Comparison of ENCODE assay signal across 33 cellular contexts in genomic region chr17:58320163-58320558, GRCh38. TPM values are rescaled to one million over a fixed set of nuclear protein-coding genes. Genes with fewer than 3 reads are reported as not detected.
A peak's percentile ranks its signal among the peaks of the same experiment; 100 is the strongest.
DNase-seq lines count a peak whose midpoint lies in the region; ATAC-seq, FAIRE-seq and TF ChIP-seq lines count a peak whose summit lies in the region.
"Had no signal": no experiment of that assay in that cellular context is flagged by ENCODE, and none has a peak within 500 bp of the region (broad histone marks: within the 10 kb centered on the region; RNA-seq: fewer than 3 reads in every experiment).

No MANE protein-coding gene starts in this region.

- POLR2A ChIA-PET in HepG2 (lab: Yijun Ruan, JAX) = no interaction called here

- FAIRE-seq in HepG2 (lab: Jason Lieb, UNC) = no peak
- FAIRE-seq: astrocyte had no signal

- H3K4me3 ChIP-seq in right lobe of liver (no peak overlapping the region), HepG2 (replicated peaks in 1 of 3; ENCODE audit: insufficient read depth in 1 of 3, low read depth in 2 of 3, low read length in 3 of 3) (no peak overlapping the region), upper lobe of right lung (no peak overlapping the region)
- H3K4me3 ChIP-seq: cardiac muscle cell, left lung, MG63, testis had no signal

- TF ChIP-seq POLR2A in right lobe of liver (IDR thresholded peaks at IDR 0.05) = no peak
- no peak for TF ChIP-seq POLR2A in HepG2 (IDR thresholded peaks at IDR 0.05; ENCODE audit: insufficient read depth in 1 of 2, low read depth in 2 of 2, low read length in 2 of 2)

- no peaks in the 10 kb centered on the region for H3K79me2 ChIP-seq in HepG2 (ENCODE audit: insufficient read depth, low read length)

- H3K9me3 ChIP-seq in right lobe of liver = no peaks in the 10 kb centered on the region
- no peaks in the 10 kb centered on the region for H3K9me3 ChIP-seq in HepG2 (ENCODE audit: low read length)
- H3K9me3 ChIP-seq in upper lobe of right lung = no peaks in the 10 kb centered on the region
- H3K9me3 ChIP-seq: left lung, MG63, SK-N-SH, testis had no signal

- peak overlapping the region; percentile 31 for H3K27ac Mint-ChIP-seq in T-helper 2 cell treated with Interferon-gamma antibody and Interleukin-4, amounts not matched to agents 5 μg/mL and 100 μg/mL, for 36 hours
- H3K27ac Mint-ChIP-seq in immature natural killer cell = peak overlapping the region in 4 of 6 donors; percentile 56 to 91 (median 62)
- no peak overlapping the region for H3K27ac Mint-ChIP-seq in progenitor cell of endocrine pancreas
- H3K27ac Mint-ChIP-seq: stimulated activated naive CD8-positive, alpha-beta T cell treated with anti-CD3 and anti-CD28 coated beads, Interleukin-15, Interleukin-2, amounts not matched to agents 100 ng/mL and 50 ng/mL, for 24 hours had no signal

- H3K27me3 ChIP-seq in right lobe of liver (no peaks in the 10 kb centered on the region), HepG2 (ENCODE audit: control insufficient read depth in 1 of 2, insufficient read depth in 2 of 2, low read length in 2 of 2) (peaks cover 25 to 72% of the 10 kb centered on the region in 2 experiments), upper lobe of right lung (no peaks in the 10 kb centered on the region)
- H3K27me3 ChIP-seq: cardiac muscle cell, MG63, testis had no signal

- peaks cover 9% of the 10 kb centered on the region for H3K4me1 Mint-ChIP-seq in T-helper 2 cell treated with Interferon-gamma antibody and Interleukin-4, amounts not matched to agents 5 μg/mL and 100 μg/mL, for 36 hours (ENCODE audit: low read depth)
- H3K4me1 Mint-ChIP-seq in immature natural killer cell = peaks cover 42 to 47% of the 10 kb centered on the region in 2 donors
- H3K4me1 Mint-ChIP-seq in progenitor cell of endocrine pancreas (ENCODE audit: low read depth) = peaks cover 5% of the 10 kb centered on the region

- H3K27ac ChIP-seq in right lobe of liver (no peak overlapping the region), HepG2 (ENCODE audit: extremely low read length, insufficient read depth, low read length) (no peak overlapping the region), upper lobe of right lung (no peak overlapping the region)
- H3K27ac ChIP-seq: C4-2B, cardiac muscle cell, KMS-11, left lung, testis had no signal

- intact Hi-C loops in right lobe of liver (cut with DNase I) = loop anchor here in 1 of 2 donors (10.0 kb wide), 1 partner anchor 55 kb away; no protein-coding TSS in a partner anchor
- intact Hi-C loops in HepG2 (cut with micrococcal nuclease; ENCODE audit: unreplicated experiment) = no loop called here
- intact Hi-C loops in upper lobe of right lung (cut with DNase I) = no loop called here

- TF ChIP-seq RAD21 in HepG2 (CRISPR knock-in tag; IDR thresholded peaks at IDR 0.05) = no peak

- H2AFZ ChIP-seq in HepG2 (ENCODE audit: low read length) = no peak overlapping the region

- BruUV-seq in HepG2 (replicated peaks; lab: Mats Ljungman, UMichigan) = no TSS peak

- H3K4me1 ChIP-seq in right lobe of liver (peaks cover 0 to 4% (median 0%) of the 10 kb centered on the region in 4 donors), HepG2 (ENCODE audit: insufficient read depth, low read length) (peaks cover 19% of the 10 kb centered on the region; the same call in 1 of the 2 replicates), upper lobe of right lung (no peaks in the 10 kb centered on the region)

- ATAC-seq in right lobe of liver (no peak), HepG2 (no peak), upper lobe of right lung (no peak)
- ATAC-seq: left lung; naive thymus-derived CD4-positive, alpha-beta T cell had no signal

- no peak overlapping the region for H3K9ac ChIP-seq in HepG2 (ENCODE audit: insufficient read depth, low read depth, low read length)
- H3K9ac ChIP-seq: KMS-11, SK-N-SH had no signal

- H3K9me3 Mint-ChIP-seq in T-helper 2 cell treated with Interferon-gamma antibody and Interleukin-4, amounts not matched to agents 5 μg/mL and 100 μg/mL, for 36 hours = no peaks in the 10 kb centered on the region
- H3K9me3 Mint-ChIP-seq in immature natural killer cell (no peaks in the 10 kb centered on the region), progenitor cell of endocrine pancreas (ENCODE audit: low read depth) (no peaks in the 10 kb centered on the region)
- H3K9me3 Mint-ChIP-seq: naive thymus-derived CD4-positive, alpha-beta T cell; stimulated activated naive CD8-positive, alpha-beta T cell treated with anti-CD3 and anti-CD28 coated beads, Interleukin-15, Interleukin-2, amounts not matched to agents 100 ng/mL and 50 ng/mL, for 24 hours had no signal

- H3K36me3 Mint-ChIP-seq in T-helper 2 cell treated with Interferon-gamma antibody and Interleukin-4, amounts not matched to agents 5 μg/mL and 100 μg/mL, for 36 hours (ENCODE audit: low read depth) = peaks cover 26% of the 10 kb centered on the region
- H3K36me3 Mint-ChIP-seq in immature natural killer cell (peaks cover 13 to 31% (median 25%) of the 10 kb centered on the region in 3 donors), progenitor cell of endocrine pancreas (ENCODE audit: insufficient read depth) (peaks cover 13% of the 10 kb centered on the region)

- WGBS in right lobe of liver (ENCODE audit: insufficient coverage, low coverage, low lambda C conversion rate, missing lambda C conversion rate) = 91% methylated on average over 3 of the region's 7 CpGs
- 68% methylated on average over 7 of the region's 7 CpGs for WGBS in HepG2 (ENCODE audit: low lambda C conversion rate)

- TF ChIP-seq EP300 in HepG2 (IDR thresholded peaks at IDR 0.05; ENCODE audit: low read depth in 2 of 2, low read length in 2 of 2) (no peak), HepG2 (CRISPR knock-in tag; IDR thresholded peaks at IDR 0.05; ENCODE audit: borderline replicate concordance) (no peak)

- CTCF ChIA-PET in HepG2 (lab: Yijun Ruan, JAX; ENCODE audit: low intra/inter-chr PET ratio, low total read pairs) = no interaction called here

- no peak overlapping the region for H3K4me2 ChIP-seq in HepG2 (ENCODE audit: low read depth, low read length)
- H3K4me2 ChIP-seq: KMS-11, SK-N-SH had no signal

- H3K27me3 Mint-ChIP-seq in T-helper 2 cell treated with Interferon-gamma antibody and Interleukin-4, amounts not matched to agents 5 μg/mL and 100 μg/mL, for 36 hours (ENCODE audit: low read depth) = no peaks in the 10 kb centered on the region
- H3K27me3 Mint-ChIP-seq in immature natural killer cell (ENCODE audit: low read depth in 3 of 3) (peaks cover 0 to 11% (median 8%) of the 10 kb centered on the region in 3 donors), progenitor cell of endocrine pancreas (no peaks in the 10 kb centered on the region)
- H3K27me3 Mint-ChIP-seq: naive thymus-derived CD4-positive, alpha-beta T cell; stimulated activated naive CD8-positive, alpha-beta T cell treated with anti-CD3 and anti-CD28 coated beads, Interleukin-15, Interleukin-2, amounts not matched to agents 100 ng/mL and 50 ng/mL, for 24 hours had no signal

- no peaks in the 10 kb centered on the region for H4K20me1 ChIP-seq in HepG2 (ENCODE audit: insufficient read depth, low read length)

- DNase-seq in T-helper 2 cell treated with Interferon-gamma antibody and Interleukin-4, amounts not matched to agents 5 μg/mL and 100 μg/mL, for 36 hours (ENCODE audit: low spot score) = no peak
- no peak for DNase-seq in T-helper 2 cell
- peak; percentile 7 to 39 (median 23) for DNase-seq in right lobe of liver
- DNase-seq in HepG2 (ENCODE audit: low spot score) = no peak
- no peak for DNase-seq in immature natural killer cell
- peak; percentile 26 for DNase-seq in upper lobe of right lung
- no peak for DNase-seq in A172 (ENCODE audit: low spot score)
- DNase-seq in progenitor cell of endocrine pancreas (ENCODE audit: low spot score, unreplicated experiment) = no peak
- DNase-seq: Calu3; DND-41; erythroblast; GF-D8; HCEC 1CT; left lung; MG63; midbrain; NCI-H1105; NCI-H2029; NCI-H2227 treated with DMSO at 0.1 percent for 48 hours; NCI-H526 treated with DMSO at 0.1 percent for 48 hours; NK-92 treated with Interleukin-12 subunit alpha and Interleukin-12 subunit beta, amount 100 ng/mL, for 24 hours; nucleus accumbens; SK-N-SH; testis had no signal

- H3K4me3 Mint-ChIP-seq in T-helper 2 cell treated with Interferon-gamma antibody and Interleukin-4, amounts not matched to agents 5 μg/mL and 100 μg/mL, for 36 hours = no peak overlapping the region
- H3K4me3 Mint-ChIP-seq in immature natural killer cell (no peak overlapping the region), progenitor cell of endocrine pancreas (ENCODE audit: low read depth) (no peak overlapping the region)
- H3K4me3 Mint-ChIP-seq: naive thymus-derived CD4-positive, alpha-beta T cell; stimulated activated naive CD8-positive, alpha-beta T cell treated with anti-CD3 and anti-CD28 coated beads, Interleukin-15, Interleukin-2, amounts not matched to agents 100 ng/mL and 50 ng/mL, for 24 hours had no signal

- no peak for TF ChIP-seq CTCF in right lobe of liver (IDR thresholded peaks at IDR 0.05)
- TF ChIP-seq CTCF in HepG2 (CRISPR knock-in tag; IDR thresholded peaks at IDR 0.05) = no peak
- no peak for TF ChIP-seq CTCF in upper lobe of right lung (IDR thresholded peaks at IDR 0.05)
- TF ChIP-seq CTCF in progenitor cell of endocrine pancreas (IDR thresholded peaks at IDR 0.05; ENCODE audit: unreplicated experiment) = no peak

- H3K36me3 ChIP-seq in right lobe of liver = no peaks in the 10 kb centered on the region
- no peaks in the 10 kb centered on the region for H3K36me3 ChIP-seq in HepG2 (replicated peaks in 1 of 2; ENCODE audit: control insufficient read depth in 1 of 2, insufficient read depth in 2 of 2, low read length in 2 of 2)
- no peaks in the 10 kb centered on the region for H3K36me3 ChIP-seq in upper lobe of right lung
- H3K36me3 ChIP-seq: cardiac muscle cell, left lung, MG63 had no signal

- in situ Hi-C loops in HepG2 (cut with HindIII; ENCODE audit: extremely low pct_ligation_motif_present, low pct_unique_long_range_greater_than_20kb) = no loop called here

RNA-seq across cellular contexts. Expression of gene TSPOAP1, which starts 8.4 kb away (rescaled TPM):
- total RNA-seq in right lobe of liver (1 to 10 TPM in 5 of 6 experiments, under 1 TPM in 1; 0.87 to 8.3 (median 3.8) TPM), HepG2 (2016; rRNA removed; fragmentation: Illumina TruSeq; extraction: Trizol) (not detected in 2 replicates), upper lobe of right lung (21.0 TPM), progenitor cell of endocrine pancreas (101 and 105 TPM in 2 replicates)
- total RNA-seq in HepG2 (2016; cell fraction: cytosol; rRNA removed; fragmentation: Illumina TruSeq; extraction: Trizol; ENCODE audit: low read depth) = not detected in 2 replicates
- not detected in 2 replicates for total RNA-seq in HepG2 (2016; cell fraction: insoluble cytoplasmic fraction; rRNA removed; fragmentation: Illumina TruSeq; extraction: Trizol)
- total RNA-seq in HepG2 (2016; cell fraction: membrane; rRNA removed; fragmentation: Illumina TruSeq; extraction: Trizol) = not detected in 2 replicates
- total RNA-seq in HepG2 (2016; cell fraction: nucleus; rRNA removed; fragmentation: Illumina TruSeq; extraction: Trizol) = not detected in 2 replicates
- polyA plus RNA-seq in HepG2 (2011; rRNA removed) (0.25 TPM in 1 of 2 replicates, not detected in the other), immature natural killer cell (10 to 100 TPM in 1 of 3 donors, 1 to 10 TPM in 2; 7.1 to 32.1 (median 8.4) TPM)
- polyA plus RNA-seq in HepG2 (2011; cell fraction: cytosol; rRNA removed) = 0.03 TPM in 1 of 2 replicates, not detected in the other
- polyA plus RNA-seq in HepG2 (2011; cell fraction: nucleus; rRNA removed) = 0.09 and 0.50 TPM in 2 replicates
- 0.03 TPM in 1 of 2 replicates, not detected in the other for polyA plus RNA-seq in HepG2 (2012)
- not detected in 2 replicates for polyA plus RNA-seq in HepG2 (2016; cell fraction: cytosol; fragmentation: Illumina TruSeq; extraction: Trizol; ENCODE audit: low read depth)
- polyA plus RNA-seq in HepG2 (2016; cell fraction: insoluble cytoplasmic fraction; fragmentation: Illumina TruSeq; extraction: Trizol; ENCODE audit: low read depth) = not detected in 2 replicates
- not detected in 2 replicates for polyA plus RNA-seq in HepG2 (2016; cell fraction: membrane; fragmentation: Illumina TruSeq; extraction: Trizol; ENCODE audit: low read depth)
- not detected in 2 replicates for polyA plus RNA-seq in HepG2 (2016; cell fraction: nucleus; fragmentation: Illumina TruSeq; extraction: Trizol; ENCODE audit: insufficient read depth, low read depth)
- 0.26 TPM in 1 of 2 replicates, not detected in the other for polyA minus RNA-seq in HepG2 (2011; rRNA and poly(A)+ RNA removed; ENCODE audit: low replicate concordance)
- polyA minus RNA-seq in HepG2 (2011; cell fraction: cytosol; rRNA and poly(A)+ RNA removed) = not detected in 2 replicates
- under 0.01 TPM in 1 of 2 replicates, not detected in the other for polyA minus RNA-seq in HepG2 (2011; cell fraction: nucleus; rRNA and poly(A)+ RNA removed)
- total RNA-seq in A172 (2014; rRNA removed; shearing (Covaris generic)) = not detected in 2 replicates
- total RNA-seq: Calu3, pulmonary artery endothelial cell had no signal

RNA-seq across cellular contexts. Expression of gene SUPT4H1, which starts 31.8 kb away (rescaled TPM):
- total RNA-seq in right lobe of liver (10 to 100 TPM; 24.8 to 50.9 (median 37.0) TPM), HepG2 (2016; rRNA removed; fragmentation: Illumina TruSeq; extraction: Trizol) (155 and 252 TPM in 2 replicates), upper lobe of right lung (82.4 TPM), progenitor cell of endocrine pancreas (89.6 and 95.7 TPM in 2 replicates)
- 72.2 and 76.4 TPM in 2 replicates for total RNA-seq in HepG2 (2016; cell fraction: cytosol; rRNA removed; fragmentation: Illumina TruSeq; extraction: Trizol; ENCODE audit: low read depth)
- 169 and 290 TPM in 2 replicates for total RNA-seq in HepG2 (2016; cell fraction: insoluble cytoplasmic fraction; rRNA removed; fragmentation: Illumina TruSeq; extraction: Trizol)
- total RNA-seq in HepG2 (2016; cell fraction: membrane; rRNA removed; fragmentation: Illumina TruSeq; extraction: Trizol) = 130 and 134 TPM in 2 replicates
- total RNA-seq in HepG2 (2016; cell fraction: nucleus; rRNA removed; fragmentation: Illumina TruSeq; extraction: Trizol) = 74.4 and 75.7 TPM in 2 replicates
- polyA plus RNA-seq in HepG2 (2011; rRNA removed) (231 and 244 TPM in 2 replicates), immature natural killer cell (100 to 1,000 TPM; 133 to 170 (median 136) TPM)
- 148 and 229 TPM in 2 replicates for polyA plus RNA-seq in HepG2 (2011; cell fraction: cytosol; rRNA removed)
- 65.5 and 71.0 TPM in 2 replicates for polyA plus RNA-seq in HepG2 (2011; cell fraction: nucleus; rRNA removed)
- 227 and 249 TPM in 2 replicates for polyA plus RNA-seq in HepG2 (2012)
- polyA plus RNA-seq in HepG2 (2016; cell fraction: cytosol; fragmentation: Illumina TruSeq; extraction: Trizol; ENCODE audit: low read depth) = 105 and 107 TPM in 2 replicates
- polyA plus RNA-seq in HepG2 (2016; cell fraction: insoluble cytoplasmic fraction; fragmentation: Illumina TruSeq; extraction: Trizol; ENCODE audit: low read depth) = 309 and 341 TPM in 2 replicates
- 144 and 156 TPM in 2 replicates for polyA plus RNA-seq in HepG2 (2016; cell fraction: membrane; fragmentation: Illumina TruSeq; extraction: Trizol; ENCODE audit: low read depth)
- 164 and 191 TPM in 2 replicates for polyA plus RNA-seq in HepG2 (2016; cell fraction: nucleus; fragmentation: Illumina TruSeq; extraction: Trizol; ENCODE audit: insufficient read depth, low read depth)
- polyA minus RNA-seq in HepG2 (2011; rRNA and poly(A)+ RNA removed; ENCODE audit: low replicate concordance) = 68.7 and 109 TPM in 2 replicates
- polyA minus RNA-seq in HepG2 (2011; cell fraction: cytosol; rRNA and poly(A)+ RNA removed) = 45.1 and 56.8 TPM in 2 replicates
- 51.9 and 61.5 TPM in 2 replicates for polyA minus RNA-seq in HepG2 (2011; cell fraction: nucleus; rRNA and poly(A)+ RNA removed)
- total RNA-seq in A172 (2014; rRNA removed; shearing (Covaris generic)) = 76.1 and 161 TPM in 2 replicates

RNA-seq across cellular contexts. Expression of gene MPO, which starts 39.4 kb away (rescaled TPM):
- total RNA-seq in right lobe of liver = 1 to 10 TPM in 2 of 6 experiments, under 1 TPM in 2, not detected in 2; 0.26 to 4.2 (median 1.9) TPM
- total RNA-seq in HepG2 (2016; rRNA removed; fragmentation: Illumina TruSeq; extraction: Trizol) = not detected in 2 replicates
- not detected in 2 replicates for total RNA-seq in HepG2 (2016; cell fraction: cytosol; rRNA removed; fragmentation: Illumina TruSeq; extraction: Trizol; ENCODE audit: low read depth)
- not detected in 2 replicates for total RNA-seq in HepG2 (2016; cell fraction: insoluble cytoplasmic fraction; rRNA removed; fragmentation: Illumina TruSeq; extraction: Trizol)
- total RNA-seq in HepG2 (2016; cell fraction: membrane; rRNA removed; fragmentation: Illumina TruSeq; extraction: Trizol) = not detected in 2 replicates
- not detected in 2 replicates for total RNA-seq in HepG2 (2016; cell fraction: nucleus; rRNA removed; fragmentation: Illumina TruSeq; extraction: Trizol)
- not detected in 2 replicates for polyA plus RNA-seq in HepG2 (2011; rRNA removed)
- polyA plus RNA-seq in HepG2 (2011; cell fraction: cytosol; rRNA removed) = not detected in 2 replicates
- 0.06 and 0.09 TPM in 2 replicates for polyA plus RNA-seq in HepG2 (2011; cell fraction: nucleus; rRNA removed)
- polyA plus RNA-seq in HepG2 (2012) = not detected in 2 replicates
- not detected in 2 replicates for polyA plus RNA-seq in HepG2 (2016; cell fraction: cytosol; fragmentation: Illumina TruSeq; extraction: Trizol; ENCODE audit: low read depth)
- not detected in 2 replicates for polyA plus RNA-seq in HepG2 (2016; cell fraction: insoluble cytoplasmic fraction; fragmentation: Illumina TruSeq; extraction: Trizol; ENCODE audit: low read depth)
- not detected in 2 replicates for polyA plus RNA-seq in HepG2 (2016; cell fraction: membrane; fragmentation: Illumina TruSeq; extraction: Trizol; ENCODE audit: low read depth)
- not detected in 2 replicates for polyA plus RNA-seq in HepG2 (2016; cell fraction: nucleus; fragmentation: Illumina TruSeq; extraction: Trizol; ENCODE audit: insufficient read depth, low read depth)
- polyA minus RNA-seq in HepG2 (2011; rRNA and poly(A)+ RNA removed; ENCODE audit: low replicate concordance) = not detected in 2 replicates
- not detected in 2 replicates for polyA minus RNA-seq in HepG2 (2011; cell fraction: cytosol; rRNA and poly(A)+ RNA removed)
- not detected in 2 replicates for polyA minus RNA-seq in HepG2 (2011; cell fraction: nucleus; rRNA and poly(A)+ RNA removed)
- polyA plus RNA-seq in immature natural killer cell = not detected
- total RNA-seq in upper lobe of right lung = 0.35 TPM
- total RNA-seq in A172 (2014; rRNA removed; shearing (Covaris generic)) = not detected in 2 replicates
- total RNA-seq in progenitor cell of endocrine pancreas = not detected in 2 replicates
- total RNA-seq: activated CD8-positive, alpha-beta memory T cell treated with anti-CD3 and anti-CD28 coated beads for 36 hours; astrocyte; Calu3; cardiac muscle cell; T-helper 2 cell treated with Interferon-gamma antibody and Interleukin-4, amounts not matched to agents 100 ng/mL and 5 ng/mL, for 36 hours had no signal
- polyA plus RNA-seq: cardiac muscle cell; naive thymus-derived CD4-positive, alpha-beta T cell; SK-N-SH had no signal

Comparison
In these comparisons a context has a peak if more than half of its experiments do, and no peak if none do; other contexts are left out.
1. DNase-seq: peak in right lobe of liver (3 of 3) and upper lobe of right lung (single experiment); none in T-helper 2 cell treated with Interferon-gamma antibody and Interleukin-4, amounts not matched to agents 5 μg/mL and 100 μg/mL, for 36 hours (single experiment), T-helper 2 cell (0 of 5), HepG2 (single experiment), immature natural killer cell (0 of 3), A172 (single experiment) and progenitor cell of endocrine pancreas (single experiment).